In the genomic region with DNA sequence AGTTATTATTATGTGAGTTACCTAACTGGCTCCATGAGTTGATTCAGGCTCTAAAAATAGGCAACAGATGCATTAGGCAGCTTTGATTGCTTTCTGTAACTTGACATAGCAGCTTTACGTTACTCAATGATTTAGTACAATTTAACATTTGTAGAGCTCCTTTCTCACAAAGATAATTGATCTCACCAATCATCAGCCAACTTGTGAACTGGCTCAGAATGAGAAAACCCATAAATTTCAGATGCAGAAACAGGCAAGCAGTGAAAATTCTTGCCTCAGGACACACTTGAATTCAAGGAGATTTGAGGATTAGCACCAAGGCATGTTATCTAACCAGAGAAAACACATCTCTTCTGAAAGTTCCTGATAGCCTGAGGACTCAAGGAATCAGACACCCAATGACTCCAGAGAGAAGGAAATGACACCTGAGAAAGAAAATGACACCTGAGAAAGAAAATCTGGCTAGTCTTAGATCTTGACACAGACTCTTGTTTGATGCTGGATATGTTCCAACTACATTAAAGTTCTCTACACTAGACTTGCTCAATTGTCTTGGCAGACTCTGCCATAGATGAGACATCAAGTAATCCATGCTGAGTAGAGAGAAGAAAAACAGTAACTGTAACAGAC, we compare ENCODE assay signal across 9 cellular contexts.
A peak's percentile ranks its signal among the peaks of the same experiment; 100 is the strongest.
DNase-seq lines count a peak whose midpoint lies in the region; ATAC-seq and TF ChIP-seq lines count a peak whose summit lies in the region.
"Had no signal": no experiment of that assay in that cellular context is flagged by ENCODE, and none has a peak within 500 bp of the region (broad histone marks: within the 10 kb centered on the region; RNA-seq: fewer than 3 reads in every experiment).

No MANE protein-coding gene starts in this region.

- 85% methylated on average over 1 of the region's 1 CpG for WGBS in SK-N-SH (ENCODE audit: low lambda C conversion rate)

- H3K79me2 ChIP-seq in SK-N-SH (ENCODE audit: insufficient read depth) = no peaks in the 10 kb centered on the region

- H3K4me3 ChIP-seq in SK-N-SH (ENCODE audit: low read depth in 2 of 2, low read length in 1 of 2) = no peak overlapping the region
- H3K4me3 ChIP-seq: skin epidermis had no signal

- H3K4me1 ChIP-seq in SK-N-SH (ENCODE audit: control insufficient read depth in 1 of 2, insufficient read depth in 2 of 2, low read depth in 1 of 2, low read length in 1 of 2) = no peaks in the 10 kb centered on the region

- no peaks in the 10 kb centered on the region for H3K9me3 ChIP-seq in SK-N-SH

- H3K27me3 ChIP-seq in SK-N-SH (ENCODE audit: insufficient read depth) = no peaks in the 10 kb centered on the region

- H4K20me1 ChIP-seq in SK-N-SH (ENCODE audit: insufficient read depth) = no peaks in the 10 kb centered on the region

- CTCF ChIA-PET in SK-N-SH (lab: Yijun Ruan, JAX) = no interaction called here

- no peak for TF ChIP-seq RAD21 in SK-N-SH (IDR thresholded peaks at IDR 0.05; ENCODE audit: low read length)

- H3K9ac ChIP-seq in SK-N-SH = no peak overlapping the region

- ATAC-seq in GM18498 (IDR thresholded peaks at IDR 0.05; ENCODE audit: unreplicated experiment) (peak; percentile 48), HG02763 (IDR thresholded peaks at IDR 0.05; ENCODE audit: unreplicated experiment) (peak; percentile 28), GM18870 (IDR thresholded peaks at IDR 0.05; ENCODE audit: unreplicated experiment) (no peak)

- no peak for TF ChIP-seq EP300 in SK-N-SH (IDR thresholded peaks at IDR 0.05; ENCODE audit: borderline replicate concordance in 1 of 2, low read depth in 1 of 2, low read length in 1 of 2)

- no peak overlapping the region for H3K4me2 ChIP-seq in SK-N-SH

- POLR2A ChIA-PET in SK-N-SH (lab: Yijun Ruan, JAX) = no interaction called here

- H3K36me3 ChIP-seq in SK-N-SH (replicated peaks in 1 of 2; ENCODE audit: control insufficient read depth in 1 of 2, insufficient read depth in 2 of 2, low read length in 1 of 2) = no peaks in the 10 kb centered on the region

- DNase-seq in SK-N-SH (no peak), left kidney (ENCODE audit: low read depth, low spot score) (peak; percentile 9), DMS79 treated with DMSO at 0.1 percent for 48 hours (lab: John Stamatoyannopoulos, UW) (no peak), COLO668 (lab: John Stamatoyannopoulos, UW; ENCODE audit: unreplicated experiment) (no peak)
- DNase-seq in activated CD4-positive, CD25-positive, alpha-beta regulatory T cell treated with anti-CD3 and anti-CD28 coated beads, Interleukin-2, amount 50 U/mL, for 72 hours = no peak

- H2AFZ ChIP-seq in SK-N-SH (ENCODE audit: low read depth) = no peak overlapping the region

- no peak for TF ChIP-seq CTCF in SK-N-SH (IDR thresholded peaks at IDR 0.05)

- H3F3A ChIP-seq in SK-N-SH (replicated peaks; ENCODE audit: insufficient read depth) = no peaks in the 10 kb centered on the region

- no peaks in the 10 kb centered on the region for H3K9me2 ChIP-seq in SK-N-SH

- no peak overlapping the region for H3K27ac ChIP-seq in SK-N-SH (ENCODE audit: low read depth in 2 of 2, low read length in 1 of 2)

TF ChIP-seq in SK-N-SH, 30 proteins besides CTCF, POLR2A, EP300 and RAD21:
- TF ChIP-seq PBX3 (IDR thresholded peaks at IDR 0.05) (no peak), FOSL2 (IDR thresholded peaks at IDR 0.05; ENCODE audit: borderline replicate concordance, low read depth) (no peak), CHD2 (IDR thresholded peaks at IDR 0.05; ENCODE audit: low read length, partially characterized antibody) (no peak), TAF1 (IDR thresholded peaks at IDR 0.05; ENCODE audit: borderline replicate concordance, low read depth, low read length) (no peak), TCF12 (IDR thresholded peaks at IDR 0.05) (0 out of 2 replicates have a peak, but pooled peaks have one; percentile 10), ELF1 (IDR thresholded peaks at IDR 0.05) (no peak), NFIC (IDR thresholded peaks at IDR 0.05; ENCODE audit: borderline replicate concordance) (peak; percentile 24; the same call in 1 of the 2 replicates)
